17 cellular contexts compared by ENCODE assay signal in the genomic region with DNA sequence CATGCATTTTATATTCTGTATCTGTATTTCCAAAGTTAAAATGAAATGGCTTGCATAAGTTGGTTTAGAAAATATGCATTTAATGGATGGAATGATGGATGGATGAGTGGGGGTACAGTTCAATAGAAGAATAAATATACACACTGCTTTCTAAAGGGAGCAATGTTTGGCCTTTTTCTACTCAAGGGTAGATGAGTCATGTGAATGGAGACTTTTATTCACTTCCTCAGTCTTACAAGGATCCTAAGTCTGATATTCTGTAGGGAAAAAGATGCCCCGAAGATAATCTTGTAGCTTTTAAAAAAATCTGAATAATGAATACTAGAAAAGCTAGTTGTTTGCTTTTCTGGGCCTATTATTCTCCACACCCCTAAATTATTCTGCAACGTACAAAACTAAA.
DNase-seq lines count a peak whose midpoint lies in the region; ATAC-seq and TF ChIP-seq lines count a peak whose summit lies in the region.
"Had no signal": no experiment of that assay in that cellular context is flagged by ENCODE, and none has a peak within 500 bp of the region (broad histone marks: within the 10 kb centered on the region; RNA-seq: fewer than 3 reads in every experiment).

No MANE protein-coding gene starts in this region.

- H3K9me3 ChIP-seq in smooth muscle cell (replicated peaks; ENCODE audit: low read depth): no peaks in the 10 kb centered on the region
- H3K9me3 ChIP-seq: A549, BE2C had no signal

- H3K36me3 ChIP-seq in smooth muscle cell (ENCODE audit: low read depth): no peaks in the 10 kb centered on the region
- H3K36me3 ChIP-seq: BE2C had no signal

- no peaks in the 10 kb centered on the region for H3K27me3 ChIP-seq in smooth muscle cell (ENCODE audit: low read depth)
- H3K27me3 ChIP-seq: BE2C had no signal

- H4K20me1 ChIP-seq in smooth muscle cell (ENCODE audit: low read depth): no peaks in the 10 kb centered on the region

- TF ChIP-seq CTCF in smooth muscle cell (IDR thresholded peaks at IDR 0.05; ENCODE audit: borderline replicate concordance, insufficient read depth, poor library complexity, severe bottlenecking): no peak

- H3K27ac ChIP-seq in smooth muscle cell (ENCODE audit: low read depth): peak overlapping the region; percentile 47
- H3K27ac ChIP-seq: A549, C4-2B had no signal

- DNase-seq in H4 (ENCODE audit: low spot score): peak; percentile 13
- DNase-seq in MV-4-11 (lab: John Stamatoyannopoulos, UW): peak; percentile 12
- peak; percentile 24 for DNase-seq in fibroblast of peridontal ligament (ENCODE audit: extremely low read depth)
- DNase-seq in smooth muscle cell (lab: John Stamatoyannopoulos, UW; ENCODE audit: unreplicated experiment): no peak
- DNase-seq in NCI-H2029 (lab: John Stamatoyannopoulos, UW): no peak
- DNase-seq in NCI-H524 treated with DMSO at 0.1 percent for 48 hours (lab: John Stamatoyannopoulos, UW): no peak
- DNase-seq: BE2C; CD4-positive, alpha-beta memory T cell; COR-L47; DMS153; DMS79 treated with DMSO at 0.1 percent for 48 hours; EL; HCEC 1CT; HFFc6 had no signal

- ATAC-seq in GM19463 (IDR thresholded peaks at IDR 0.05; ENCODE audit: unreplicated experiment): no peak
- ATAC-seq: A549 had no signal

- peaks cover 9% of the 10 kb centered on the region for H3K4me1 ChIP-seq in smooth muscle cell (ENCODE audit: low read depth)
- H3K4me1 ChIP-seq: A549, BE2C had no signal

- H3F3A ChIP-seq in smooth muscle cell (ENCODE audit: low read depth): peaks cover 4% of the 10 kb centered on the region

- 46% methylated on average over 2 of the region's 2 CpGs for WGBS in smooth muscle cell (ENCODE audit: low lambda C conversion rate)

- H3K79me2 ChIP-seq in smooth muscle cell (ENCODE audit: low read depth): no peaks in the 10 kb centered on the region

- H2AFZ ChIP-seq in smooth muscle cell (ENCODE audit: low read depth): peak overlapping the region; percentile 46

- peak overlapping the region; percentile 43 for H3K4me2 ChIP-seq in smooth muscle cell
- H3K4me2 ChIP-seq: A549 had no signal

- no peak overlapping the region for H3K4me3 ChIP-seq in smooth muscle cell
- H3K4me3 ChIP-seq: A549 had no signal

- H3K9ac ChIP-seq in smooth muscle cell (ENCODE audit: low read depth): no peak overlapping the region

Comparison
In these comparisons a context has a peak if more than half of its experiments do, and no peak if none do; other contexts are left out.
1. DNase-seq: peak in H4 (single experiment), MV-4-11 (single experiment) and fibroblast of peridontal ligament (single experiment); none in smooth muscle cell (single experiment), NCI-H2029 (single experiment) and NCI-H524 treated with DMSO at 0.1 percent for 48 hours (single experiment).